1 cellular context compared by ENCODE assay signal in genomic region chr1:186682721-186683120, GRCh38.
TF ChIP-seq lines count a peak whose summit lies in the region.

No MANE protein-coding gene starts in this region.

TF ChIP-seq in H1, 55 proteins besides CTCF, POLR2A, EP300 and RAD21 (continued from another document):
- TF ChIP-seq ATF2 (IDR thresholded peaks at IDR 0.05; ENCODE audit: low read length) (no peak), CTBP2 (IDR thresholded peaks at IDR 0.05; ENCODE audit: borderline replicate concordance, insufficient read depth, insufficient read length, low read length) (no peak), HDAC2 (IDR thresholded peaks at IDR 0.05; ENCODE audit: borderline replicate concordance in 1 of 2, low read depth in 2 of 2, low read length in 2 of 2) (no peak), ATF3 (IDR thresholded peaks at IDR 0.05; ENCODE audit: insufficient read depth, low read depth, low read length) (no peak), BCL11A (IDR thresholded peaks at IDR 0.05; ENCODE audit: low read depth in 2 of 2, low read length in 2 of 2) (no peak), KDM5A (IDR thresholded peaks at IDR 0.05; ENCODE audit: low read length) (no peak), TEAD4 (IDR thresholded peaks at IDR 0.05; ENCODE audit: low read depth, low read length) (no peak), EGR1 (IDR thresholded peaks at IDR 0.05; ENCODE audit: borderline replicate concordance, low read depth, low read length) (no peak), NANOG (IDR thresholded peaks at IDR 0.05; ENCODE audit: insufficient read depth, low read depth, low read length, poor library complexity, severe bottlenecking) (no peak), CREB1 (IDR thresholded peaks at IDR 0.05) (no peak), JUND (IDR thresholded peaks at IDR 0.05; ENCODE audit: low read length) (no peak)
